27 cellular contexts compared by ENCODE assay signal in the genomic region with DNA sequence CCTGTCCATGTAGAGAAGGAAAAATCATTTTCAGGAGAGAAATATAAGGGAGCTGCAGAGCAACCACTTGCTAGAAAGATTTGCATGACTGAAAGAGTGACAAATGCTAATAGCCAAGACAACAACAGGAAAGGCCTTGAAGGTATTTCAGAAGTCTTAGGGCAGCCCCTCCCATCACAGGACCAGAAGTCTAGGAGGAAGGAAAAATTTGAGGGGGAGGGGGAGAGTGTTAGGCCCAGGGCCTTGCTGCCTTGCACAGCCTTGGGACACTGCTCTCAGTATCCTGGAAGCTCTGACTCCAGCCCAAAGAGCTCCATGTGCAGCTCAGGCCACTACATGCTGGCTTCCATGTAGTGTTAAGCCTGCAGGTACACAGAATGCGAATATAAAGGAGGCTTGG.
"Had no signal": no experiment of that assay in that cellular context is flagged by ENCODE, and none has a peak within 500 bp of the region (broad histone marks: within the 10 kb centered on the region; RNA-seq: fewer than 3 reads in every experiment).

No MANE protein-coding gene starts in this region.

- H3K4me1 Mint-ChIP-seq: central memory CD8-positive, alpha-beta T cell had no signal

- H3K27ac Mint-ChIP-seq: activated CD8-positive, alpha-beta T cell treated with anti-CD3 and anti-CD28 coated beads, Interleukin-2, amount 10 ng/mL, durations not matched to agents 7 days and 5 days; activated naive CD4-positive, alpha-beta T cell treated with anti-CD3 and anti-CD28 coated beads for 36 hours; activated naive CD8-positive, alpha-beta T cell; brain; T-helper 2 cell treated with Interferon-gamma antibody and Interleukin-4, amounts not matched to agents 5 μg/mL and 100 μg/mL, for 36 hours had no signal

- H3K27me3 ChIP-seq: Peyer's patch, SJSA1 had no signal

- DNase-seq: activated CD4-positive, alpha-beta T cell treated with anti-CD3 and anti-CD28 coated beads for 48 hours; activated CD4-positive, alpha-beta T cell treated with anti-CD3 and anti-CD28 coated beads, Interleukin-2, amount 50 U/mL, for 4 hours; activated CD4-positive, CD25-positive, alpha-beta regulatory T cell treated with anti-CD3 and anti-CD28 coated beads, Interleukin-2, amount 50 U/mL, for 72 hours; activated CD8-positive, alpha-beta T cell treated with anti-CD3 and anti-CD28 coated beads, Interleukin-2, amount 10 ng/mL, durations not matched to agents 7 days and 5 days; activated effector memory CD4-positive, alpha-beta T cell treated with anti-CD3 and anti-CD28 coated beads, Interleukin-2, amount 50 U/mL, for 16 hours; activated naive CD4-positive, alpha-beta T cell treated with anti-CD3 and anti-CD28 coated beads for 36 hours; activated T-cell treated with anti-CD3 and anti-CD28 coated beads, Interleukin-2, amount 50 U/mL, for 4 hours; amygdala; KG1; MV-4-11; NCI-H1092 treated with DMSO at 0.1 percent for 48 hours; NCI-H1417 treated with DMSO at 0.1 percent for 48 hours; NCI-H1694 treated with DMSO at 0.1 percent for 48 hours; NCI-H2029 treated with DMSO at 0.1 percent for 48 hours; NCI-H510A treated with DMSO at 0.1 percent for 48 hours; NCI-H69; NK-92 treated with Interleukin-12 subunit alpha and Interleukin-12 subunit beta, amount 100 ng/mL, for 24 hours; Peyer's patch; SHP77; SW 1271 had no signal

- H3K4me3 Mint-ChIP-seq: activated CD8-positive, alpha-beta T cell treated with anti-CD3 and anti-CD28 coated beads, Interleukin-2, amount 10 ng/mL, durations not matched to agents 7 days and 5 days; activated naive CD4-positive, alpha-beta T cell treated with anti-CD3 and anti-CD28 coated beads for 36 hours; activated naive CD8-positive, alpha-beta T cell; activated T-cell treated with anti-CD3 and anti-CD28 coated beads, Interleukin-2, amount 50 U/mL, for 4 hours; brain; central memory CD8-positive, alpha-beta T cell; T-helper 2 cell treated with Interferon-gamma antibody and Interleukin-4, amounts not matched to agents 5 μg/mL and 100 μg/mL, for 36 hours had no signal

- H3K9me3 ChIP-seq: Peyer's patch, SJSA1 had no signal

- H3K9me3 Mint-ChIP-seq: activated naive CD4-positive, alpha-beta T cell treated with anti-CD3 and anti-CD28 coated beads for 36 hours; activated T-cell treated with anti-CD3 and anti-CD28 coated beads, Interleukin-2, amount 50 U/mL, for 4 hours; central memory CD8-positive, alpha-beta T cell; T-helper 2 cell treated with Interferon-gamma antibody and Interleukin-4, amounts not matched to agents 5 μg/mL and 100 μg/mL, for 36 hours had no signal

- H3K36me3 Mint-ChIP-seq: activated naive CD8-positive, alpha-beta T cell; brain had no signal

- H3K4me3 ChIP-seq: Peyer's patch, SJSA1 had no signal

- H3K36me3 ChIP-seq: Peyer's patch, SJSA1 had no signal

- H3K27ac ChIP-seq: Peyer's patch, RWPE1, SJSA1 had no signal

- ATAC-seq: activated CD8-positive, alpha-beta T cell treated with anti-CD3 and anti-CD28 coated beads, Interleukin-2, amount 10 ng/mL, durations not matched to agents 7 days and 5 days; activated T-cell treated with anti-CD3 and anti-CD28 coated beads, Interleukin-2, amount 50 U/mL, for 4 hours; SK-N-SH treated with all-trans-retinoic acid at 6 μM for 48 hours had no signal

- H3K27me3 Mint-ChIP-seq: activated naive CD8-positive, alpha-beta T cell; central memory CD8-positive, alpha-beta T cell had no signal

- H3K4me1 ChIP-seq: Peyer's patch, SJSA1 had no signal
